ENCODE assay signal across 29 cellular contexts in the genomic region with DNA sequence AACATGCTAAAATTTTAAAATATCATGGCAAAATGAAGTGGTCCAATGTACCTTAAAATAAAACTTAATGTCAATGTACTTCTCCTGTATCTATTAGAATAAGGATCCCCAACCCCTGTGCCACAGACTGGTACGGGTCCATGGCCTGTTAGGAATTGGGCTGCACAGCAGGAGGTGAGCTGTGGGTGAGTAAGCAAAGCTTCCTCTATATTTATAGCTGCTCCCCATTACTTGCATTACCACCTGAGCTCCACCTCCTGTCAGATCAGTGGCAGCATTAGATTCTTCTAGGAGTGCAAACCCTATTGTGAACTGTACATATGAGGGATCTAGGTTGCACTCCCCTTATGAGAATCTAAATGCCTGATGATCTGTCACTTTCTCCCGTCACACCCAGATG.
DNase-seq lines count a peak whose midpoint lies in the region; ATAC-seq and TF ChIP-seq lines count a peak whose summit lies in the region.
"Had no signal": no experiment of that assay in that cellular context is flagged by ENCODE, and none has a peak within 500 bp of the region (broad histone marks: within the 10 kb centered on the region; RNA-seq: fewer than 3 reads in every experiment).

No MANE protein-coding gene starts in this region.

- 92% methylated on average over 2 of the region's 2 CpGs for WGBS in prostate gland

- no peaks in the 10 kb centered on the region for H3K27me3 ChIP-seq in RWPE2 (ENCODE audit: insufficient read depth, poor library complexity, severe bottlenecking)
- H3K27me3 ChIP-seq in prostate gland (replicated peaks; ENCODE audit: insufficient read depth): no peaks in the 10 kb centered on the region
- H3K27me3 ChIP-seq: esophagus muscularis mucosa, transverse colon had no signal

- in situ Hi-C loops in G401 (cut with HindIII; ENCODE audit: low sequenced_read_pairs): no loop called here

- H3K36me3 ChIP-seq in RWPE2 (ENCODE audit: low read depth): no peaks in the 10 kb centered on the region
- no peaks in the 10 kb centered on the region for H3K36me3 ChIP-seq in prostate gland
- H3K36me3 ChIP-seq: esophagus muscularis mucosa, left ventricle myocardium inferior, transverse colon had no signal

- ATAC-seq in RWPE2 (ENCODE audit: low read depth) (peak; percentile 72; the same call in 2 of the 3 replicates), HG03175 (IDR thresholded peaks at IDR 0.05; ENCODE audit: unreplicated experiment) (no peak)
- ATAC-seq: activated CD8-positive, alpha-beta memory T cell treated with anti-CD3 and anti-CD28 coated beads, Interleukin-2, amount 10 ng/mL, durations not matched to agents 7 days and 5 days; effector memory CD8-positive, alpha-beta T cell; natural killer cell had no signal

- H3K4me1 ChIP-seq in RWPE2 (ENCODE audit: insufficient read depth, poor library complexity, severe bottlenecking): no peaks in the 10 kb centered on the region
- no peaks in the 10 kb centered on the region for H3K4me1 ChIP-seq in prostate gland (replicated peaks)
- H3K4me1 ChIP-seq: esophagus muscularis mucosa, left ventricle myocardium inferior, transverse colon had no signal

- intact Hi-C loops in prostate gland (cut with DNase I): no loop called here

- no peak for TF ChIP-seq POLR2A in prostate gland (IDR thresholded peaks at IDR 0.05)

- H3K27ac ChIP-seq in RWPE2 (ENCODE audit: poor library complexity, severe bottlenecking) (no peak overlapping the region), prostate gland (no peak overlapping the region)
- H3K27ac ChIP-seq: coronary artery, esophagus muscularis mucosa, left ventricle myocardium inferior, PC-9, transverse colon, VCaP had no signal

- TF ChIP-seq CTCF in RWPE2 (IDR thresholded peaks at IDR 0.05; ENCODE audit: poor library complexity, severe bottlenecking): no peak
- no peak for TF ChIP-seq CTCF in epithelial cell of esophagus (IDR thresholded peaks at IDR 0.05; ENCODE audit: insufficient read depth, low read depth, low read length, missing control alignments)
- TF ChIP-seq CTCF in prostate gland (IDR thresholded peaks at IDR 0.05): no peak

- no peaks in the 10 kb centered on the region for H3K9me3 ChIP-seq in RWPE2 (ENCODE audit: severe bottlenecking)
- H3K9me3 ChIP-seq in prostate gland: no peaks in the 10 kb centered on the region
- H3K9me3 ChIP-seq: esophagus muscularis mucosa, left ventricle myocardium inferior, transverse colon had no signal

- H3K4me3 ChIP-seq in RWPE2 (ENCODE audit: severe bottlenecking): no peak overlapping the region
- no peak overlapping the region for H3K4me3 ChIP-seq in epithelial cell of esophagus (ENCODE audit: low read length)
- H3K4me3 ChIP-seq in prostate gland: no peak overlapping the region
- H3K4me3 ChIP-seq: coronary artery, esophagus muscularis mucosa, left ventricle myocardium inferior, PC-9, smooth muscle cell, transverse colon had no signal

- DNase-seq in A172 (ENCODE audit: low spot score): peak; percentile 5
- DNase-seq in G401 (ENCODE audit: low spot score): peak; percentile 57
- no peak for DNase-seq in RWPE2 (ENCODE audit: low spot score)
- DNase-seq in epithelial cell of esophagus (ENCODE audit: low read depth): peak; percentile 29
- DNase-seq in stimulated activated naive CD4-positive, alpha-beta T cell treated with Interleukin-2 at 50 U/mL for 16 hours (lab: John Stamatoyannopoulos, UW): no peak
- DNase-seq in prostate gland (ENCODE audit: low spot score): no peak
- no peak for DNase-seq in NCI-H2081 treated with DMSO at 0.1 percent for 48 hours (lab: John Stamatoyannopoulos, UW)
- DNase-seq: activated CD4-positive, alpha-beta T cell treated with anti-CD3 and anti-CD28 coated beads, Interleukin-2, amount 10 ng/mL, durations not matched to agents 24 days and 14 days; activated CD8-positive, alpha-beta memory T cell treated with anti-CD3 and anti-CD28 coated beads, Interleukin-2, amount 10 ng/mL, durations not matched to agents 7 days and 5 days; activated naive CD4-positive, alpha-beta T cell treated with Interleukin-2 at 50 U/mL for 16 hours; activated T-cell treated with anti-CD3 and anti-CD28 coated beads, Interleukin-2, amount 50 U/mL, for 48 hours; effector memory CD8-positive, alpha-beta T cell; foreskin melanocyte; GF-D8; HFFc6; hippocampal formation; left ventricle myocardium inferior; midbrain; natural killer cell; NCI-H1436; SHP77; stimulated activated CD4-positive, alpha-beta T cell treated with anti-CD3 and anti-CD28 coated beads, Interleukin-2, amount 100 ng/mL, for 24 hours; transverse colon had no signal

Comparison
In these comparisons a context has a peak if more than half of its experiments do, and no peak if none do; other contexts are left out.
1. DNase-seq: peak in A172 (single experiment), G401 (single experiment) and epithelial cell of esophagus (single experiment); none in RWPE2 (single experiment), stimulated activated naive CD4-positive, alpha-beta T cell treated with Interleukin-2 at 50 U/mL for 16 hours (single experiment), prostate gland (single experiment) and NCI-H2081 treated with DMSO at 0.1 percent for 48 hours (single experiment).